In the genomic region with DNA sequence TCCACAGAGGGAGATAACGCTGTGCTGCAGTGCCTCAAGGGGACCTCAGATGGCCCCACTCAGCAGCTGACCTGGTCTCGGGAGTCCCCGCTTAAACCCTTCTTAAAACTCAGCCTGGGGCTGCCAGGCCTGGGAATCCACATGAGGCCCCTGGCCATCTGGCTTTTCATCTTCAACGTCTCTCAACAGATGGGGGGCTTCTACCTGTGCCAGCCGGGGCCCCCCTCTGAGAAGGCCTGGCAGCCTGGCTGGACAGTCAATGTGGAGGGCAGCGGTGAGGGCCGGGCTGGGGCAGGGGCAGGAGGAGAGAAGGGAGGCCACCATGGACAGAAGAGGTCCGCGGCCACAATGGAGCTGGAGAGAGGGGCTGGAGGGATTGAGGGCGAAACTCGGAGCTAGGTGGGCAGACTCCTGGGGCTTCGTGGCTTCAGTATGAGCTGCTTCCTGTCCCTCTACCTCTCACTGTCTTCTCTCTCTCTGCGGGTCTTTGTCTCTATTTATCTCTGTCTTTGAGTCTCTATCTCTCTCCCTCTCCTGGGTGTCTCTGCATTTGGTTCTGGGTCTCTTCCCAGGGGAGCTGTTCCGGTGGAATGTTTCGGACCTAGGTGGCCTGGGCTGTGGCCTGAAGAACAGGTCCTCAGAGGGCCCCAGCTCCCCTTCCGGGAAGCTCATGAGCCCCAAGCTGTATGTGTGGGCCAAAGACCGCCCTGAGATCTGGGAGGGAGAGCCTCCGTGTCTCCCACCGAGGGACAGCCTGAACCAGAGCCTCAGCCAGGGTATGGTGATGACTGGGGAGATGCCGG, we compare ENCODE assay signal across 1 cellular context.
TF ChIP-seq lines count a peak whose summit lies in the region.

No MANE protein-coding gene starts in this region.

TF ChIP-seq in GM12878, 131 proteins besides CTCF, POLR2A, EP300 and RAD21 (continues in another document):
- TF ChIP-seq ZSCAN29 (IDR thresholded peaks at IDR 0.05) (peak; percentile 21; the same call in 1 of the 2 replicates), EED (IDR thresholded peaks at IDR 0.05; ENCODE audit: low read depth) (0 out of 2 replicates have a peak, but pooled peaks have one; percentile 12), PKNOX1 (IDR thresholded peaks at IDR 0.05) (no peak), MTA2 (IDR thresholded peaks at IDR 0.05; ENCODE audit: low read depth) (no peak), ZZZ3 (IDR thresholded peaks at IDR 0.05; ENCODE audit: control insufficient read depth, insufficient read length, low read depth) (no peak), IRF5 (IDR thresholded peaks at IDR 0.05; ENCODE audit: borderline replicate concordance) (no peak), ZBTB33 (IDR thresholded peaks at IDR 0.05) (no peak), BHLHE40 (IDR thresholded peaks at IDR 0.05; ENCODE audit: borderline replicate concordance in 1 of 2, low read depth in 2 of 2, low read length in 1 of 2) (no peak), SMAD1 (IDR thresholded peaks at IDR 0.05; ENCODE audit: low read depth, partially characterized antibody) (peak; percentile 35), SP1 (IDR thresholded peaks at IDR 0.05; ENCODE audit: low read depth, low read length) (no peak), FOS (IDR thresholded peaks at IDR 0.05; ENCODE audit: borderline replicate concordance, extremely low read depth, insufficient read length) (no peak), TBL1XR1 (IDR thresholded peaks at IDR 0.05; ENCODE audit: low read depth, low read length) (0 out of 2 replicates have a peak, but pooled peaks have one; percentile 25), MYB (IDR thresholded peaks at IDR 0.05; ENCODE audit: borderline replicate concordance, low read depth, low read length) (no peak), TAF1 (IDR thresholded peaks at IDR 0.05; ENCODE audit: borderline replicate concordance, low read depth, low read length) (no peak), CHD4 (IDR thresholded peaks at IDR 0.05) (no peak), WRNIP1 (IDR thresholded peaks at IDR 0.05; ENCODE audit: borderline replicate concordance, low read depth, low read length) (no peak), ZNF207 (IDR thresholded peaks at IDR 0.05; ENCODE audit: borderline replicate concordance) (no peak), TCF7 (IDR thresholded peaks at IDR 0.05; ENCODE audit: borderline replicate concordance) (no peak), GABPA (IDR thresholded peaks at IDR 0.05; ENCODE audit: low read depth) (no peak), NRF1 (conservative IDR thresholded peaks at IDR 0.05; ENCODE audit: low read depth, low read length) (no peak), ATF2 (IDR thresholded peaks at IDR 0.05; ENCODE audit: low read length) (no peak), RAD51 (IDR thresholded peaks at IDR 0.05) (no peak), BCLAF1 (IDR thresholded peaks at IDR 0.05) (no peak), SRF (IDR thresholded peaks at IDR 0.05; ENCODE audit: low read depth in 2 of 2, low read length in 2 of 2) (no peak), CBFB (IDR thresholded peaks at IDR 0.05; ENCODE audit: low read depth) (no peak), RELA (IDR thresholded peaks at IDR 0.05; ENCODE audit: borderline replicate concordance, partially characterized antibody) (no peak), CBX5 (IDR thresholded peaks at IDR 0.05; ENCODE audit: low read depth) (no peak), E2F4 (IDR thresholded peaks at IDR 0.05; ENCODE audit: low read depth, low read length) (0 out of 2 replicates have a peak, but pooled peaks have one; percentile 25), MXI1 (IDR thresholded peaks at IDR 0.05; ENCODE audit: low read depth, low read length) (no peak), BMI1 (IDR thresholded peaks at IDR 0.05; ENCODE audit: borderline replicate concordance) (no peak), CHD2 (IDR thresholded peaks at IDR 0.05; ENCODE audit: borderline replicate concordance, low read depth, low read length) (no peak)
- TF ChIP-seq, protein P1, sequence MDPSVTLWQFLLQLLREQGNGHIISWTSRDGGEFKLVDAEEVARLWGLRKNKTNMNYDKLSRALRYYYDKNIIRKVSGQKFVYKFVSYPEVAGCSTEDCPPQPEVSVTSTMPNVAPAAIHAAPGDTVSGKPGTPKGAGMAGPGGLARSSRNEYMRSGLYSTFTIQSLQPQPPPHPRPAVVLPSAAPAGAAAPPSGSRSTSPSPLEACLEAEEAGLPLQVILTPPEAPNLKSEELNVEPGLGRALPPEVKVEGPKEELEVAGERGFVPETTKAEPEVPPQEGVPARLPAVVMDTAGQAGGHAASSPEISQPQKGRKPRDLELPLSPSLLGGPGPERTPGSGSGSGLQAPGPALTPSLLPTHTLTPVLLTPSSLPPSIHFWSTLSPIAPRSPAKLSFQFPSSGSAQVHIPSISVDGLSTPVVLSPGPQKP (IDR thresholded peaks at IDR 0.05; ENCODE audit: low read depth, low read length) = no peak
- TF ChIP-seq, protein P2, sequence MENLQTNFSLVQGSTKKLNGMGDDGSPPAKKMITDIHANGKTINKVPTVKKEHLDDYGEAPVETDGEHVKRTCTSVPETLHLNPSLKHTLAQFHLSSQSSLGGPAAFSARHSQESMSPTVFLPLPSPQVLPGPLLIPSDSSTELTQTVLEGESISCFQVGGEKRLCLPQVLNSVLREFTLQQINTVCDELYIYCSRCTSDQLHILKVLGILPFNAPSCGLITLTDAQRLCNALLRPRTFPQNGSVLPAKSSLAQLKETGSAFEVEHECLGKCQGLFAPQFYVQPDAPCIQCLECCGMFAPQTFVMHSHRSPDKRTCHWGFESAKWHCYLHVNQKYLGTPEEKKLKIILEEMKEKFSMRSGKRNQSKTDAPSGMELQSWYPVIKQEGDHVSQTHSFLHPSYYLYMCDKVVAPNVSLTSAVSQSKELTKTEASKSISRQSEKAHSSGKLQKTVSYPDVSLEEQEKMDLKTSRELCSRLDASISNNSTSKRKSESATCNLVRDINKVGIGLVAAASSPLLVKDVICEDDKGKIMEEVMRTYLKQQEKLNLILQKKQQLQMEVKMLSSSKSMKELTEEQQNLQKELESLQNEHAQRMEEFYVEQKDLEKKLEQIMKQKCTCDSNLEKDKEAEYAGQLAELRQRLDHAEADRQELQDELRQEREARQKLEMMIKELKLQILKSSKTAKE (IDR thresholded peaks at IDR 0.05; ENCODE audit: low read depth, poor library complexity, severe bottlenecking) = no peak
- TF ChIP-seq, protein P3, sequence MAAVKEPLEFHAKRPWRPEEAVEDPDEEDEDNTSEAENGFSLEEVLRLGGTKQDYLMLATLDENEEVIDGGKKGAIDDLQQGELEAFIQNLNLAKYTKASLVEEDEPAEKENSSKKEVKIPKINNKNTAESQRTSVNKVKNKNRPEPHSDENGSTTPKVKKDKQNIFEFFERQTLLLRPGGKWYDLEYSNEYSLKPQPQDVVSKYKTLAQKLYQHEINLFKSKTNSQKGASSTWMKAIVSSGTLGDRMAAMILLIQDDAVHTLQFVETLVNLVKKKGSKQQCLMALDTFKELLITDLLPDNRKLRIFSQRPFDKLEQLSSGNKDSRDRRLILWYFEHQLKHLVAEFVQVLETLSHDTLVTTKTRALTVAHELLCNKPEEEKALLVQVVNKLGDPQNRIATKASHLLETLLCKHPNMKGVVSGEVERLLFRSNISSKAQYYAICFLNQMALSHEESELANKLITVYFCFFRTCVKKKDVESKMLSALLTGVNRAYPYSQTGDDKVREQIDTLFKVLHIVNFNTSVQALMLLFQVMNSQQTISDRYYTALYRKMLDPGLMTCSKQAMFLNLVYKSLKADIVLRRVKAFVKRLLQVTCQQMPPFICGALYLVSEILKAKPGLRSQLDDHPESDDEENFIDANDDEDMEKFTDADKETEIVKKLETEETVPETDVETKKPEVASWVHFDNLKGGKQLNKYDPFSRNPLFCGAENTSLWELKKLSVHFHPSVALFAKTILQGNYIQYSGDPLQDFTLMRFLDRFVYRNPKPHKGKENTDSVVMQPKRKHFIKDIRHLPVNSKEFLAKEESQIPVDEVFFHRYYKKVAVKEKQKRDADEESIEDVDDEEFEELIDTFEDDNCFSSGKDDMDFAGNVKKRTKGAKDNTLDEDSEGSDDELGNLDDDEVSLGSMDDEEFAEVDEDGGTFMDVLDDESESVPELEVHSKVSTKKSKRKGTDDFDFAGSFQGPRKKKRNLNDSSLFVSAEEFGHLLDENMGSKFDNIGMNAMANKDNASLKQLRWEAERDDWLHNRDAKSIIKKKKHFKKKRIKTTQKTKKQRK (IDR thresholded peaks at IDR 0.05; ENCODE audit: low read depth, low read length) = no peak
- TF ChIP-seq, protein P4, sequence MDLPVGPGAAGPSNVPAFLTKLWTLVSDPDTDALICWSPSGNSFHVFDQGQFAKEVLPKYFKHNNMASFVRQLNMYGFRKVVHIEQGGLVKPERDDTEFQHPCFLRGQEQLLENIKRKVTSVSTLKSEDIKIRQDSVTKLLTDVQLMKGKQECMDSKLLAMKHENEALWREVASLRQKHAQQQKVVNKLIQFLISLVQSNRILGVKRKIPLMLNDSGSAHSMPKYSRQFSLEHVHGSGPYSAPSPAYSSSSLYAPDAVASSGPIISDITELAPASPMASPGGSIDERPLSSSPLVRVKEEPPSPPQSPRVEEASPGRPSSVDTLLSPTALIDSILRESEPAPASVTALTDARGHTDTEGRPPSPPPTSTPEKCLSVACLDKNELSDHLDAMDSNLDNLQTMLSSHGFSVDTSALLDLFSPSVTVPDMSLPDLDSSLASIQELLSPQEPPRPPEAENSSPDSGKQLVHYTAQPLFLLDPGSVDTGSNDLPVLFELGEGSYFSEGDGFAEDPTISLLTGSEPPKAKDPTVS (IDR thresholded peaks at IDR 0.05; ENCODE audit: low read depth, low read length) = no peak
